ENCODE assay signal across 8 cellular contexts in the genomic region with DNA sequence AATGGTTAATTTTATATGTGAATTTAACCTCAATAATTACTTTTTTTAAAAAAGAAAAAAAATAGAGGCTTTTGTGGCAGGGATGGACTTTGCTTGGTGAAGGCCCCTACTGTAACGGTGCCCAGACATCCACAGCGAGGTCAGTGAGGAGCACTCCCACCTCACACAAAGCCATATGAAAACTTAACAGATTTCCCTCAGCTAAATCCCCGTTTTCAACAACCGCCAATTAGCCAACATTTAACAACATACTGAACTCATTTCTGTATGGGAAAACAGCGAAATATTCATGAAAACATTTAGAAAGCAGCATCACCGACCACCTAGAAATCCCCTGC. TPM values are rescaled to one million over a fixed set of nuclear protein-coding genes. Genes with fewer than 3 reads are reported as not detected.
A peak's percentile ranks its signal among the peaks of the same experiment; 100 is the strongest.
DNase-seq lines count a peak whose midpoint lies in the region; ATAC-seq and TF ChIP-seq lines count a peak whose summit lies in the region.

No MANE protein-coding gene starts in this region.

- in situ Hi-C loops in mammary epithelial cell (cut with MboI; ENCODE audit: low sequenced_read_pairs in 2 of 2), result no loop called here

- TF ChIP-seq CTCF in AG10803 (conservative IDR thresholded peaks at IDR 0.05; ENCODE audit: low read length) (no peak), mammary epithelial cell (conservative IDR thresholded peaks at IDR 0.05 in 1 of 2, IDR thresholded peaks at IDR 0.05 in 1 of 2; ENCODE audit: extremely low read depth in 1 of 2, insufficient read depth in 1 of 2, low read depth in 1 of 2, low read length in 2 of 2) (no peak)

- H2AFZ ChIP-seq in mammary epithelial cell (ENCODE audit: low read depth, low read length), result peak overlapping the region; percentile 89

- DNase-seq in AG10803 (ENCODE audit: low read depth) (peak; percentile 13), mammary epithelial cell (no peak), glomerular visceral epithelial cell (ENCODE audit: extremely low spot score) (no peak), hypothalamus (lab: John Stamatoyannopoulos, UW) (no peak), NCI-H128 (lab: John Stamatoyannopoulos, UW; ENCODE audit: unreplicated experiment) (no peak)

- H3K4me2 ChIP-seq in mammary epithelial cell (ENCODE audit: insufficient read depth, low read depth, low read length), result peak overlapping the region; percentile 83

- H4K20me1 ChIP-seq in mammary epithelial cell (ENCODE audit: insufficient read depth, low read length), result no peaks in the 10 kb centered on the region

- intact Hi-C loops in mammary epithelial cell (cut with micrococcal nuclease), result loop anchor here (2.0 kb wide), 1 partner anchor 105 kb away; no protein-coding TSS in a partner anchor

- H3K36me3 ChIP-seq in mammary epithelial cell (ENCODE audit: insufficient read depth, low read length) (peaks cover 3% of the 10 kb centered on the region), mesodermal cell (ENCODE audit: control insufficient read depth, insufficient read depth, low read length) (peaks cover 25% of the 10 kb centered on the region)

- H3K4me1 ChIP-seq in mammary epithelial cell (ENCODE audit: insufficient read depth, low read length) (peaks cover 12% of the 10 kb centered on the region), mesodermal cell (ENCODE audit: control insufficient read depth, insufficient read depth, low read length, poor library complexity, severe bottlenecking) (peaks cover 5% of the 10 kb centered on the region)

- peaks cover 48% of the 10 kb centered on the region for H3K79me2 ChIP-seq in mammary epithelial cell (ENCODE audit: insufficient read depth, low read length)

- CTCF ChIA-PET in mammary epithelial cell (lab: Charles Lee; ENCODE audit: low non-redundant PET), result interaction anchor here (0.5 kb wide), 1 partner anchor 777 kb away, joined by 4 read pairs; no protein-coding TSS in a partner anchor

- dilution Hi-C loops in mammary epithelial cell (cut with HindIII; ENCODE audit: low sequenced_read_pairs), result no loop called here

- TSS peak; percentile 90 for BruUV-seq in mammary epithelial cell (replicated peaks; lab: Mats Ljungman, UMichigan)

- peak overlapping the region; percentile 96 for H3K27ac ChIP-seq in mammary epithelial cell (ENCODE audit: insufficient read depth, low read depth, low read length)
- H3K27ac ChIP-seq in mesodermal cell (ENCODE audit: low read depth, low read length, severe bottlenecking), result peak overlapping the region; percentile 91

- H3K27me3 ChIP-seq in mammary epithelial cell (ENCODE audit: insufficient read depth, low read length), result no peaks in the 10 kb centered on the region

- WGBS in mammary epithelial cell (ENCODE audit: low coverage, missing lambda C conversion rate), result 0% methylated on average over 6 of the region's 6 CpGs
- whole genome bisulfite sequencing in mesodermal cell (ENCODE audit: insufficient coverage in 2 of 2), 2 experiments, result 0% methylated on average over 1 of the region's 6 CpGs; no CpG with 5 or more reads in 1 of the 2 experiments

- H3K4me3 ChIP-seq in AG10803 (ENCODE audit: low read length), result peak overlapping the region; percentile 89
- H3K4me3 ChIP-seq in mammary epithelial cell (replicated peaks in 1 of 3; ENCODE audit: insufficient read depth in 1 of 3, low read depth in 2 of 3, low read length in 3 of 3), result peak overlapping the region; percentile 77 to 80 (median 77)
- peak overlapping the region; percentile 75 for H3K4me3 ChIP-seq in mesodermal cell (ENCODE audit: extremely low read depth, insufficient read depth, low read length, poor library complexity, severe bottlenecking)

- H3K9me3 ChIP-seq in mammary epithelial cell (replicated peaks; ENCODE audit: insufficient read depth, low read length), result no peaks in the 10 kb centered on the region
- no peaks in the 10 kb centered on the region for H3K9me3 ChIP-seq in mesodermal cell (ENCODE audit: control insufficient read depth, low read length)

- H3K9ac ChIP-seq in mammary epithelial cell (ENCODE audit: insufficient read depth, low read length), result peak overlapping the region; percentile 100

- peak; percentile 7 for ATAC-seq in GM19397 (IDR thresholded peaks at IDR 0.05; ENCODE audit: unreplicated experiment)
- ATAC-seq in HG03460 (IDR thresholded peaks at IDR 0.05; ENCODE audit: unreplicated experiment), result peak; percentile 12

RNA-seq across cellular contexts. Expression of gene C11orf58, which starts 0.6 kb away (rescaled TPM):
- total RNA-seq in mammary epithelial cell, result 100 to 1,000 TPM in 1 of 2 donors, 10 to 100 TPM in 1; 94.0 to 115 TPM
- polyA plus RNA-seq in mammary epithelial cell, result 85.1 TPM
- polyA minus RNA-seq in mammary epithelial cell, result 108 TPM
- polyA plus RNA-seq in mesodermal cell (2013, experiment 1 of 2), result 168 TPM
- 185 TPM for polyA plus RNA-seq in mesodermal cell (2013, experiment 2 of 2)
